Comparison of ENCODE assay signal across 8 cellular contexts in genomic region chr7:144331996-144332288, GRCh38. TPM values are rescaled to one million over a fixed set of nuclear protein-coding genes. Genes with fewer than 3 reads are reported as not detected.
"Had no signal": no experiment of that assay in that cellular context is flagged by ENCODE, and none has a peak within 500 bp of the region (broad histone marks: within the 10 kb centered on the region; RNA-seq: fewer than 3 reads in every experiment).

No MANE protein-coding gene starts in this region.

RNA-seq across cellular contexts. Expression of gene OR2A1, which starts 19.7 kb away (rescaled TPM):
- total RNA-seq: activated CD8-positive, alpha-beta T cell treated with anti-CD3 and anti-CD28 coated beads, Interleukin-2, amount 10 ng/mL, durations not matched to agents 7 days and 5 days; activated naive CD4-positive, alpha-beta T cell treated with anti-CD3 and anti-CD28 coated beads for 36 hours; activated naive CD4-positive, alpha-beta T cell treated with anti-CD3 and anti-CD28 coated beads, Interleukin-2, amount 50 U/mL, for 72 hours; bronchial epithelial cell; K562; MCF 10A; OCI-LY7; T-helper 1 cell treated with Interleukin-12 subunit alpha and Interleukin-12 subunit beta and Interleukin-4 antibody, amounts not matched to agents 30 ng/mL and 1 ng/mL, for 36 hours had no signal
- polyA plus RNA-seq: K562 had no signal

RNA-seq across cellular contexts. Expression of gene ARHGEF5, which starts 23.3 kb away (rescaled TPM):
- total RNA-seq: OCI-LY7 had no signal
